9 cellular contexts compared by ENCODE assay signal in the genomic region with DNA sequence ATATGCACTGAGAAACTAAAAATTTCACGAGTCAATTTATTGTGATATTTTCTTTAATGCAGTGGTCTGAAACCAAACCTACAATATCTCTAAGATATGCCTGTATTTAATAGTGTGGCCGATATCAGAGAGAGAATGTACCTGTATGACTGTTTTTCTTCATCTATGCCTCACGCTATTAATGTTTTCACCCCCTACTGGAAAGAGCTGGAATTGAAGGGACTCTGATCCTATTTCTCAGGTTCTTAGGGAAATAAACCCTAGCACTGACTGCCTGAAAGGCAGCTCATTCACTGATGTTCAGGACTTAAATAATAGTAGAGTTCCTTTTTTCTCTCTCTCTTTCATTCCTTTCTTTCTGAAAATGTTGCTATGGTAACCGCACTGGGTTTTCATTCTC.
DNase-seq lines count a peak whose midpoint lies in the region; ATAC-seq and TF ChIP-seq lines count a peak whose summit lies in the region.
"Had no signal": no experiment of that assay in that cellular context is flagged by ENCODE, and none has a peak within 500 bp of the region (broad histone marks: within the 10 kb centered on the region; RNA-seq: fewer than 3 reads in every experiment).

No MANE protein-coding gene starts in this region.

- TF ChIP-seq CTCF in GM12875 (IDR thresholded peaks at IDR 0.05; ENCODE audit: borderline replicate concordance, insufficient read depth, low read depth, low read length) (peak; percentile 47; the same call in 1 of the 2 replicates), lower lobe of right lung (IDR thresholded peaks at IDR 0.05) (peak; percentile 21), adrenal gland (IDR thresholded peaks at IDR 0.05) (peak in 3 of 6 experiments; percentile 13 to 30 (median 18))

- TF ChIP-seq POLR2A in adrenal gland (IDR thresholded peaks at IDR 0.05), result no peak

- H3K9me3 Mint-ChIP-seq in activated CD8-positive, alpha-beta memory T cell treated with anti-CD3 and anti-CD28 coated beads, Interleukin-2, amount 10 ng/mL, durations not matched to agents 7 days and 5 days (ENCODE audit: low read depth), result no peaks in the 10 kb centered on the region

- no peak overlapping the region for H3K4me3 Mint-ChIP-seq in activated CD8-positive, alpha-beta memory T cell treated with anti-CD3 and anti-CD28 coated beads, Interleukin-2, amount 10 ng/mL, durations not matched to agents 7 days and 5 days

- H3K27ac Mint-ChIP-seq in activated CD8-positive, alpha-beta memory T cell treated with anti-CD3 and anti-CD28 coated beads, Interleukin-2, amount 10 ng/mL, durations not matched to agents 7 days and 5 days, result no peak overlapping the region

- H3K36me3 Mint-ChIP-seq in activated CD8-positive, alpha-beta memory T cell treated with anti-CD3 and anti-CD28 coated beads, Interleukin-2, amount 10 ng/mL, durations not matched to agents 7 days and 5 days, result no peaks in the 10 kb centered on the region

- intact Hi-C loops in lower lobe of right lung (cut with DNase I) (no loop called here), adrenal gland (cut with DNase I) (no loop called here)

- CTCF ChIA-PET in activated CD8-positive, alpha-beta memory T cell treated with anti-CD3 and anti-CD28 coated beads, Interleukin-2, amount 10 ng/mL, durations not matched to agents 7 days and 5 days (lab: Charles Lee), result no interaction called here

- peaks cover 7% of the 10 kb centered on the region for H3K9me3 ChIP-seq in lower lobe of right lung
- no peaks in the 10 kb centered on the region for H3K9me3 ChIP-seq in adrenal gland (replicated peaks in 1 of 3)
- H3K9me3 ChIP-seq: SJSA1 had no signal

- 66 to 81% (median 68%) methylated on average over 4 of the region's 4 CpGs for whole genome bisulfite sequencing in adrenal gland, 4 donors

- peak; percentile 60 for ATAC-seq in HG02840 (IDR thresholded peaks at IDR 0.05; ENCODE audit: low FRiP score, unreplicated experiment)
- ATAC-seq in lower lobe of right lung, result no peak
- no peak for ATAC-seq in activated CD8-positive, alpha-beta memory T cell treated with anti-CD3 and anti-CD28 coated beads, Interleukin-2, amount 10 ng/mL, durations not matched to agents 7 days and 5 days

- no peaks in the 10 kb centered on the region for H3K4me1 Mint-ChIP-seq in activated CD8-positive, alpha-beta memory T cell treated with anti-CD3 and anti-CD28 coated beads, Interleukin-2, amount 10 ng/mL, durations not matched to agents 7 days and 5 days

- H3K4me1 ChIP-seq in lower lobe of right lung (no peaks in the 10 kb centered on the region), adrenal gland (replicated peaks in 1 of 2) (peaks cover 0 to 1% of the 10 kb centered on the region in 2 donors)
- H3K4me1 ChIP-seq: SJSA1 had no signal

- H3K27me3 Mint-ChIP-seq in activated CD8-positive, alpha-beta memory T cell treated with anti-CD3 and anti-CD28 coated beads, Interleukin-2, amount 10 ng/mL, durations not matched to agents 7 days and 5 days, result no peaks in the 10 kb centered on the region

- peak; percentile 41 for DNase-seq in RPMI8226
- DNase-seq in lower lobe of right lung, result no peak
- no peak for DNase-seq in adrenal gland
- no peak for DNase-seq in activated CD8-positive, alpha-beta memory T cell treated with anti-CD3 and anti-CD28 coated beads, Interleukin-2, amount 10 ng/mL, durations not matched to agents 7 days and 5 days
- no peak for DNase-seq in AG08396 (ENCODE audit: low spot score)
- DNase-seq in activated T-cell treated with anti-CD3 and anti-CD28 coated beads, Interleukin-2, amount 50 U/mL, for 48 hours, result no peak

- H3K36me3 ChIP-seq in lower lobe of right lung (no peaks in the 10 kb centered on the region), adrenal gland (replicated peaks in 1 of 2) (no peaks in the 10 kb centered on the region)
- H3K36me3 ChIP-seq: SJSA1 had no signal

- H3K27me3 ChIP-seq in lower lobe of right lung (ENCODE audit: low read depth) (no peaks in the 10 kb centered on the region), adrenal gland (no peaks in the 10 kb centered on the region)
- H3K27me3 ChIP-seq: SJSA1 had no signal

- H3K27ac ChIP-seq in lower lobe of right lung, result no peak overlapping the region
- no peak overlapping the region for H3K27ac ChIP-seq in adrenal gland
- H3K27ac ChIP-seq: SJSA1 had no signal

- no peak overlapping the region for H3K4me3 ChIP-seq in GM12875 (ENCODE audit: low read depth, low read length)
- no peak overlapping the region for H3K4me3 ChIP-seq in lower lobe of right lung
- no peak overlapping the region for H3K4me3 ChIP-seq in adrenal gland
- H3K4me3 ChIP-seq: SJSA1 had no signal
